In genomic region chr6:62681108-62681507, GRCh38 we compare ENCODE assay signal across 26 cellular contexts.
"Had no signal": no experiment of that assay in that cellular context is flagged by ENCODE, and none has a peak within 500 bp of the region (broad histone marks: within the 10 kb centered on the region; RNA-seq: fewer than 3 reads in every experiment).

No MANE protein-coding gene starts in this region.

- H3K27ac ChIP-seq: coronary artery, dorsolateral prefrontal cortex, epithelial cell of prostate, esophagus squamous epithelium, gastrocnemius medialis, heart right ventricle, left lung, lower lobe of right lung had no signal

- H3K9me3 ChIP-seq: gastrocnemius medialis, lower lobe of right lung had no signal

- FAIRE-seq: colon, islet of Langerhans, keratinocyte had no signal

- DNase-seq: dermis blood vessel endothelial cell; dorsolateral prefrontal cortex; effector CD4-positive, alpha-beta T cell; effector memory CD4-positive, alpha-beta T cell; erythroblast; esophagus squamous epithelium; foreskin fibroblast; foreskin melanocyte; gastrocnemius medialis; glutamatergic neuron; head of caudate nucleus; heart right ventricle; hippocampal formation; left cardiac atrium; left lung; left ventricle myocardium superior; lower lobe of right lung; mesenchymal stem cell; mucosa of descending colon; naive B cell had no signal

- H3K4me3 ChIP-seq: coronary artery, dorsolateral prefrontal cortex, esophagus squamous epithelium, gastrocnemius medialis, heart right ventricle, left lung, lower lobe of right lung, mucosa of descending colon had no signal

- H3K27me3 ChIP-seq: dorsolateral prefrontal cortex, esophagus squamous epithelium, gastrocnemius medialis, heart right ventricle, left lung had no signal

- H3K36me3 ChIP-seq: esophagus squamous epithelium, gastrocnemius medialis, heart right ventricle, left lung, lower lobe of right lung had no signal

- ATAC-seq: esophagus mucosa, gastrocnemius medialis, heart right ventricle, left cardiac atrium, left lung, left ventricle myocardium superior, lower lobe of right lung, mucosa of descending colon had no signal

- H3K4me1 ChIP-seq: esophagus squamous epithelium, gastrocnemius medialis, heart right ventricle, left lung, lower lobe of right lung had no signal
